In the genomic region with DNA sequence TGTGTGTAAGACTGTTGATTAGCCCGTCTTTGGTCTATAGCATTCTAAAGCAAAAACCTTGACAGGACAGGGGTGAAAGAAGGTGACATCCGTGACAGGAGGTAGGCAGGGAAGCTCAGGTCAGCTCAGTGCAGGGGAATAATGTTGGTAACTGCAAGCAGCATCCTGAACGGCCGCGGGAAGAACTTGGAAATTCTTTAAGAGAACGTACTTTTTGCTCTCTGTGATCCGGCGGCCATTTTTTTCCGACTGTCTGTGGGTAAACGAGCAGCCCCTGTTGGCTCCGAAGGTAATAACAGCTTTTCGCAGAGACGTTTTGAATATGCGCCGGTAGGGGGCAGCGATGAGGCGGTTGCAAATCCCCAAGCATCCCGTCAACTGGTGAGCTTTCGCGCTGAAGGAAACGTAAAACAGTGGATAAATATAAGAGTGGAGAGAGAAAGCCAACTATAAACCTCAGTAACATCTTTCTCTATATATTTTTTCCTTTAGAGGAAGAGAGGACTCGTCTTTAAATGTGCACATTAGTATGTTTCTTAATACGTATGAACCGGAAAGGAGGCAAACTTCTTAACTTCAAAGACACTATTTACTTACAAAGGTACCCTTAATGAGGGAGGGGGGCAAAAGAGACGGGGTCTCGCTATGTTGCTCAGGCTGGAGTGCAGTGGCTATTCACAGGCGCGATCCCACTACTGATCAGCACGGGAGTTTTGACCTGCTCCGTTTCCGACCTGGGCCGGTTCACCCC, we compare ENCODE assay signal across 8 cellular contexts. TPM values are rescaled to one million over a fixed set of nuclear protein-coding genes. Genes with fewer than 3 reads are reported as not detected.
DNase-seq lines count a peak whose midpoint lies in the region; ATAC-seq, FAIRE-seq and TF ChIP-seq lines count a peak whose summit lies in the region.

No MANE protein-coding gene starts in this region.

- no peak overlapping the region for H3K27ac Mint-ChIP-seq in natural killer cell
- no peak overlapping the region for H3K27ac Mint-ChIP-seq in stimulated activated memory B cell treated with anti-CD40 and anti-IgM and Interleukin-4, amounts not matched to agents 10 μg/mL and 1 μg/mL and 100 μg/mL, for 72 hours

- peaks cover 0 to 2% of the 10 kb centered on the region in 2 donors for H3K9me3 Mint-ChIP-seq in natural killer cell
- H3K9me3 Mint-ChIP-seq in stimulated activated memory B cell treated with anti-CD40 and anti-IgM and Interleukin-4, amounts not matched to agents 10 μg/mL and 1 μg/mL and 100 μg/mL, for 72 hours: no peaks in the 10 kb centered on the region

- peaks cover 5 to 10% of the 10 kb centered on the region in 2 donors for H3K27me3 Mint-ChIP-seq in natural killer cell (ENCODE audit: low read depth in 2 of 2)
- no peaks in the 10 kb centered on the region for H3K27me3 Mint-ChIP-seq in stimulated activated memory B cell treated with anti-CD40 and anti-IgM and Interleukin-4, amounts not matched to agents 10 μg/mL and 1 μg/mL and 100 μg/mL, for 72 hours

- no peak overlapping the region for H3K4me3 Mint-ChIP-seq in natural killer cell
- H3K4me3 Mint-ChIP-seq in stimulated activated memory B cell treated with anti-CD40 and anti-IgM and Interleukin-4, amounts not matched to agents 10 μg/mL and 1 μg/mL and 100 μg/mL, for 72 hours: no peak overlapping the region

- intact Hi-C loops in natural killer cell (cut with micrococcal nuclease): loop anchor here (1.0 to 5.0 kb wide), 3 partner anchors 9 to 370 kb away; partner anchors contain the start of gene SOS2

- peak; percentile 32 for ATAC-seq in GM21528 (IDR thresholded peaks at IDR 0.05; ENCODE audit: low FRiP score, unreplicated experiment)
- ATAC-seq in natural killer cell: peak; percentile 34 to 78 (median 38)
- peak; percentile 62 for ATAC-seq in stimulated activated memory B cell treated with anti-CD40 and anti-IgM and Interleukin-4, amounts not matched to agents 10 μg/mL and 1 μg/mL and 100 μg/mL, for 72 hours

- TF ChIP-seq CTCF in natural killer cell (IDR thresholded peaks at IDR 0.05): peak; percentile 100

- no peaks in the 10 kb centered on the region for H3K4me1 Mint-ChIP-seq in natural killer cell
- H3K4me1 Mint-ChIP-seq in stimulated activated memory B cell treated with anti-CD40 and anti-IgM and Interleukin-4, amounts not matched to agents 10 μg/mL and 1 μg/mL and 100 μg/mL, for 72 hours: peaks cover 21% of the 10 kb centered on the region

- H3K36me3 Mint-ChIP-seq in natural killer cell: peaks cover 7% of the 10 kb centered on the region
- no peaks in the 10 kb centered on the region for H3K36me3 Mint-ChIP-seq in stimulated activated memory B cell treated with anti-CD40 and anti-IgM and Interleukin-4, amounts not matched to agents 10 μg/mL and 1 μg/mL and 100 μg/mL, for 72 hours

- DNase-seq in CMK (ENCODE audit: low read depth) (peak; percentile 67), Kasumi-1 (lab: John Stamatoyannopoulos, UW) (peak; percentile 83 to 85), RCC 7860 (ENCODE audit: low spot score) (peak; percentile 76), activated T-helper 1 cell treated with Interleukin-2 at 50 U/mL for 16 hours (ENCODE audit: low read depth) (peak; percentile 77), fibroblast of peridontal ligament (ENCODE audit: extremely low read depth) (peak; percentile 95), natural killer cell (peak; percentile 87)

- FAIRE-seq in RCC 7860 (lab: Jason Lieb, UNC): no peak

RNA-seq across cellular contexts. Expression of gene NEMF, which starts 9.5 kb away (rescaled TPM):
- 100 to 1,000 TPM; 120 to 126 (median 122) TPM for total RNA-seq in natural killer cell

RNA-seq across cellular contexts. Expression of gene ARF6, which starts 30.8 kb away (rescaled TPM):
- total RNA-seq in natural killer cell: 100 to 1,000 TPM; 124 to 132 (median 128) TPM

Comparison
In these comparisons a context has a peak if more than half of its experiments do, and no peak if none do; other contexts are left out.
1. Peak in every context shown above with its lines: DNase-seq and ATAC-seq.